32 cellular contexts compared by ENCODE assay signal in genomic region chr20:58261660-58262059, GRCh38. TPM values are rescaled to one million over a fixed set of nuclear protein-coding genes. Genes with fewer than 3 reads are reported as not detected.
"Had no signal": no experiment of that assay in that cellular context is flagged by ENCODE, and none has a peak within 500 bp of the region (broad histone marks: within the 10 kb centered on the region; RNA-seq: fewer than 3 reads in every experiment).

No MANE protein-coding gene starts in this region.

- H3K9me3 ChIP-seq: adrenal gland, ascending aorta, body of pancreas, breast epithelium had no signal

- DNase-seq: activated effector memory CD4-positive, alpha-beta T cell treated with anti-CD3 and anti-CD28 coated beads, Interleukin-2, amount 50 U/mL, for 16 hours; activated effector memory CD4-positive, alpha-beta T cell treated with Interleukin-2 at 50 U/mL for 16 hours; activated gamma-delta T cell; activated gamma-delta T cell treated with Interleukin-2 at 50 U/mL for 16 hours; activated naive CD4-positive, alpha-beta T cell; activated naive CD4-positive, alpha-beta T cell treated with anti-CD3 and anti-CD28 coated beads for 36 hours; activated naive CD4-positive, alpha-beta T cell treated with anti-CD3 and anti-CD28 coated beads, Interleukin-2, amount 10 ng/mL, durations not matched to agents 7 days and 5 days; activated naive CD4-positive, alpha-beta T cell treated with anti-CD3 and anti-CD28 coated beads, Interleukin-2, amount 50 U/mL, for 16 hours; activated naive CD4-positive, alpha-beta T cell treated with Interleukin-2 at 50 U/mL for 16 hours; activated naive CD8-positive, alpha-beta T cell treated with anti-CD3 and anti-CD28 coated beads for 36 hours; activated naive CD8-positive, alpha-beta T cell treated with anti-CD3 and anti-CD28 coated beads, Interleukin-2, amount 10 ng/mL, durations not matched to agents 7 days and 5 days; activated naive CD8-positive, alpha-beta T cell treated with anti-CD3 and anti-CD28 coated beads, Interleukin-2, amount 50 U/mL, for 24 hours; activated T-cell treated with anti-CD3 and anti-CD28 coated beads, Interleukin-2, amount 50 U/mL, for 24 hours; activated T-cell treated with anti-CD3 and anti-CD28 coated beads, Interleukin-2, amount 50 U/mL, for 4 hours; activated T-cell treated with anti-CD3 and anti-CD28 coated beads, Interleukin-2, amount 50 U/mL, for 48 hours; activated T-cell treated with anti-CD3 and anti-CD28 coated beads, Interleukin-2, amount 50 U/mL, for 72 hours; adrenal gland; amniotic stem cell; amygdala; anterior cingulate cortex; aorta; body of pancreas; brain microvascular endothelial cell; caudate nucleus; central memory CD4-positive, alpha-beta T cell; cerebellar nuclear complex had no signal

- H3K27me3 ChIP-seq: adrenal gland, ascending aorta, body of pancreas, brain microvascular endothelial cell, breast epithelium, cardiac muscle cell had no signal

- ATAC-seq: activated naive CD4-positive, alpha-beta T cell treated with anti-CD3 and anti-CD28 coated beads, Interleukin-2, amount 50 U/mL, for 72 hours; activated naive CD8-positive, alpha-beta T cell treated with anti-CD3 and anti-CD28 coated beads, Interleukin-2, amount 50 U/mL, for 24 hours; activated T-cell treated with anti-CD3 and anti-CD28 coated beads, Interleukin-2, amount 50 U/mL, for 4 hours; activated T-cell treated with anti-CD3 and anti-CD28 coated beads, Interleukin-2, amount 50 U/mL, for 72 hours; activated T-helper 17 cell treated with anti-CD3 and anti-CD28 coated beads, Interleukin-2, amount 50 U/mL, for 72 hours; body of pancreas had no signal

- H3K36me3 ChIP-seq: breast epithelium, cardiac muscle cell had no signal

- H3K27ac ChIP-seq: ascending aorta, body of pancreas, brain microvascular endothelial cell, breast epithelium, cardiac muscle cell had no signal

- H3K4me1 ChIP-seq: ascending aorta, body of pancreas, breast epithelium had no signal

- H3K4me3 ChIP-seq: adrenal gland, ascending aorta, body of pancreas, breast epithelium, cardiac muscle cell had no signal

RNA-seq across cellular contexts. Expression of gene ANKRD60, which starts 33.2 kb away (rescaled TPM):
- polyA plus RNA-seq: adipose tissue, adrenal gland, aorta, cardiac muscle cell had no signal
